8 cellular contexts compared by ENCODE assay signal in the genomic region with DNA sequence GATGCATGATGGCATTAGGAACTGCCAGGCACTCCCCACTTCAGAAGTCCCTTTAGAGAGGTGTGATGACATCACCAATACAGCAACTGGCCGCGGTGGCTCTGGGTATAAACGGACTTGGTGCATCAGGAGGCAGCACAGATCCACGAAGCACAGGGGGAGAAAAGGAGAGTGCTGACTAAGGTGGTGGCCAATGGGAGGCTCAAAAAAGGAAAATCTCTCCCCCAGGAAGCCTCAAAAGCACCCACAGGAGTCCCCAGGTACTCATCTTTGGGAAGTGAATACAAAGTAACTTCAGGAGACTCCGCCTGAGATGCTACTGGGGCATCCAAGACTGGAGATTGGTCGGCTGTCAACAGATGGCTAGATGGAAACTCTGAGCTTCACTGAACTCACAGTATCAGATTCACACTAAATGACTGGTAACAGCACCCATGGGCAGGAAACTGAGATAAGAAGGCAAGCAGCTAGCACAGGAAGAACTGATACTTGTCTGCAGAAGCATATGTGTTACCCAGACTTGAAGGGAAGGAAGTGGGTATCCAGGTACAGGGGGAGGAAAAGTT. TPM values are rescaled to one million over a fixed set of nuclear protein-coding genes. Genes with fewer than 3 reads are reported as not detected.
A peak's percentile ranks its signal among the peaks of the same experiment; 100 is the strongest.
DNase-seq lines count a peak whose midpoint lies in the region; ATAC-seq and TF ChIP-seq lines count a peak whose summit lies in the region.

No MANE protein-coding gene starts in this region.

- H3K36me3 ChIP-seq in lower lobe of right lung, result no peaks in the 10 kb centered on the region
- H3K36me3 ChIP-seq in hepatocyte (replicated peaks; ENCODE audit: insufficient read depth, low read depth), result no peaks in the 10 kb centered on the region
- peaks cover 2% of the 10 kb centered on the region for H3K36me3 ChIP-seq in H7 (replicated peaks; ENCODE audit: control insufficient read depth, insufficient read depth, low read length)

- ATAC-seq in GM18519 (IDR thresholded peaks at IDR 0.05; ENCODE audit: low FRiP score, unreplicated experiment) (peak; percentile 88), HG02885 (IDR thresholded peaks at IDR 0.05; ENCODE audit: poor library complexity, unreplicated experiment) (peak; percentile 84), lower lobe of right lung (peak in 1 of 2 donors; percentile 35)

- H3K4me3 ChIP-seq in lower lobe of right lung (no peak overlapping the region), hepatocyte (no peak overlapping the region), H7 (ENCODE audit: insufficient read depth, low read depth, low read length) (no peak overlapping the region)

- no peaks in the 10 kb centered on the region for H3K9me2 ChIP-seq in hepatocyte (replicated peaks; ENCODE audit: insufficient read depth)

- WGBS in hepatocyte (ENCODE audit: low lambda C conversion rate, missing lambda C conversion rate), result 90% methylated on average over 6 of the region's 6 CpGs

- intact Hi-C loops in lower lobe of right lung (cut with DNase I), result no loop called here

- no peak overlapping the region for H2AFZ ChIP-seq in hepatocyte

- H3K9me3 ChIP-seq in lower lobe of right lung (no peaks in the 10 kb centered on the region), hepatocyte (ENCODE audit: low read depth) (no peaks in the 10 kb centered on the region)

- H3K4me2 ChIP-seq in hepatocyte, result no peak overlapping the region

- peak; percentile 37 to 42 for DNase-seq in activated CD4-positive, alpha-beta T cell treated with anti-CD3 and anti-CD28 coated beads for 24 hours (ENCODE audit: low read depth in 2 of 2)
- no peak for DNase-seq in lower lobe of right lung
- no peak for DNase-seq in hepatocyte (ENCODE audit: low spot score)
- no peak for DNase-seq in OCI-M1 (lab: John Stamatoyannopoulos, UW)
- DNase-seq in epidermal melanocyte (ENCODE audit: insufficient read length, low spot score), result no peak
- DNase-seq in H7, result no peak

- peaks cover 73% of the 10 kb centered on the region for H3K79me2 ChIP-seq in hepatocyte

- TF ChIP-seq CTCF in lower lobe of right lung (IDR thresholded peaks at IDR 0.05), result no peak
- no peak for TF ChIP-seq CTCF in hepatocyte (IDR thresholded peaks at IDR 0.05; ENCODE audit: poor library complexity)

- no peaks in the 10 kb centered on the region for H4K20me1 ChIP-seq in hepatocyte (ENCODE audit: insufficient read depth, poor library complexity, severe bottlenecking)

- H3K27me3 ChIP-seq in lower lobe of right lung (ENCODE audit: low read depth) (no peaks in the 10 kb centered on the region), hepatocyte (no peaks in the 10 kb centered on the region), H7 (ENCODE audit: control insufficient read depth, insufficient read depth, low read length) (no peaks in the 10 kb centered on the region)

- H3K27ac ChIP-seq in lower lobe of right lung (peak overlapping the region; percentile 3), hepatocyte (no peak overlapping the region)

- H3K4me1 ChIP-seq in lower lobe of right lung (peaks cover 34% of the 10 kb centered on the region), hepatocyte (ENCODE audit: insufficient read depth) (peaks cover 15% of the 10 kb centered on the region)

RNA-seq across cellular contexts. Expression of gene TTC39B, which starts 7.6 kb away (rescaled TPM):
- total RNA-seq in lower lobe of right lung (49.2 TPM), hepatocyte (15.7 and 19.3 TPM in 2 replicates)
- 2.6 and 2.7 TPM in 2 replicates for polyA plus RNA-seq in hepatocyte
- 7.1 and 9.0 TPM in 2 replicates for total RNA-seq in H7 (2014; rRNA removed; shearing (Covaris generic))

Comparison
In these comparisons a context has a peak if more than half of its experiments do, and no peak if none do; other contexts are left out.
1. DNase-seq: peak in activated CD4-positive, alpha-beta T cell treated with anti-CD3 and anti-CD28 coated beads for 24 hours (2 of 2); none in lower lobe of right lung (single experiment), hepatocyte (single experiment), OCI-M1 (single experiment), epidermal melanocyte (single experiment) and H7 (single experiment).